23 cellular contexts compared by ENCODE assay signal in the genomic region with DNA sequence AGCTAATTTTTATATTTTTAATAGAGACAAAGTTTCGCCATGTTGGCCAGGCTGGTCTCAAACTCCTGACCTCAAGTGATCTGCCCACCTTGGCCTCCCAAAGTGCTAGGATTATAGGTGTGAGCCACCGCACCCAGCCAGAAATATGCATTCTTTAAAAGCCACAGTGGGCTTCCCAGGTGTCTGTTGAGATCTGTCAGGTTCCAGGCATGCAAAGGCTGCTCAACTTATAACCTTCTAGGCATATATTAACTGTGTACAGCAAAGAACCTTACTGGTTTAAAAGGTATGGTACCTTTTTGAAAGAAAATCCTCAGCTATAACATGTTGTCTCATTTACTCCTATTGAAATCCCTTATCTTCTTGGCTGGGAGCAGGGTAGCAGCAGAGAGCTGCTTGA. TPM values are rescaled to one million over a fixed set of nuclear protein-coding genes. Genes with fewer than 3 reads are reported as not detected.
"Had no signal": no experiment of that assay in that cellular context is flagged by ENCODE, and none has a peak within 500 bp of the region (broad histone marks: within the 10 kb centered on the region; RNA-seq: fewer than 3 reads in every experiment).

No MANE protein-coding gene starts in this region.

- H3K4me3 ChIP-seq: ascending aorta, gastroesophageal sphincter, skin epidermis, stomach, tibial artery had no signal

- H3K27ac ChIP-seq: ascending aorta, gastroesophageal sphincter, stomach, tibial artery had no signal

- ATAC-seq: activated CD4-positive, CD25-positive, alpha-beta regulatory T cell treated with anti-CD3 and anti-CD28 coated beads, Interleukin-2, amount 50 U/mL, for 24 hours; effector memory CD8-positive, alpha-beta T cell; gastroesophageal sphincter; left cardiac atrium; naive thymus-derived CD8-positive, alpha-beta T cell; stimulated activated effector memory CD8-positive, alpha-beta T cell treated with anti-CD3 and anti-CD28 coated beads, Interleukin-12 subunit alpha, Interleukin-12 subunit beta, amount 100 ng/mL, for 72 hours had no signal

- H3K27me3 ChIP-seq: ascending aorta, gastroesophageal sphincter, tibial artery had no signal

- DNase-seq: activated CD4-positive, alpha-beta T cell treated with anti-CD3 and anti-CD28 coated beads for 48 hours; activated CD4-positive, alpha-beta T cell treated with anti-CD3 and anti-CD28 coated beads, Interleukin-2, amount 50 U/mL, for 48 hours; activated CD8-positive, alpha-beta memory T cell treated with anti-CD3 and anti-CD28 coated beads for 24 hours; activated effector memory CD4-positive, alpha-beta T cell treated with Interleukin-2 at 50 U/mL for 16 hours; activated naive CD4-positive, alpha-beta T cell treated with Interleukin-2 at 50 U/mL for 16 hours; cortex of kidney; effector memory CD8-positive, alpha-beta T cell; erythroblast; head of caudate nucleus; hippocampal formation; left cardiac atrium; naive thymus-derived CD8-positive, alpha-beta T cell; stimulated activated CD4-positive, alpha-beta T cell treated with anti-CD3 and anti-CD28 coated beads, Interleukin-12 subunit alpha, Interleukin-12 subunit beta, amount 100 ng/mL, for 4 hours; stimulated activated CD4-positive, alpha-beta T cell treated with anti-CD3 and anti-CD28 coated beads, Interleukin-4, amount 100 ng/mL, for 1 hour; stomach; T-helper 1 cell; tibial artery had no signal

- H3K36me3 ChIP-seq: ascending aorta, gastroesophageal sphincter, stomach, tibial artery had no signal

- FAIRE-seq: keratinocyte had no signal

- H3K9me3 ChIP-seq: ascending aorta, gastroesophageal sphincter, tibial artery had no signal

RNA-seq across cellular contexts. Expression of a gene that starts 42.5 kb away (rescaled TPM):
- polyA plus RNA-seq: naive thymus-derived CD8-positive, alpha-beta T cell had no signal
